28 cellular contexts compared by ENCODE assay signal in genomic region chr13:28954810-28955209, GRCh38.
"Had no signal": no experiment of that assay in that cellular context is flagged by ENCODE, and none has a peak within 500 bp of the region (broad histone marks: within the 10 kb centered on the region; RNA-seq: fewer than 3 reads in every experiment).

No MANE protein-coding gene starts in this region.

- DNase-seq: activated CD4-positive, alpha-beta T cell treated with anti-CD3 and anti-CD28 coated beads for 4 hours; activated CD8-positive, alpha-beta memory T cell treated with anti-CD3 and anti-CD28 coated beads, Interleukin-2, amount 50 U/mL, for 48 hours; activated CD8-positive, alpha-beta T cell treated with anti-CD3 and anti-CD28 coated beads, Interleukin-2, amount 10 ng/mL, durations not matched to agents 7 days and 5 days; activated naive CD4-positive, alpha-beta T cell treated with anti-CD3 and anti-CD28 coated beads, Interleukin-2, amount 50 U/mL, for 16 hours; activated naive CD8-positive, alpha-beta T cell treated with anti-CD3 and anti-CD28 coated beads, Interleukin-2, amount 10 ng/mL, durations not matched to agents 7 days and 5 days; activated T-cell treated with anti-CD3 and anti-CD28 coated beads, Interleukin-2, amount 50 U/mL, for 1 hour; adrenal gland; anterior cingulate cortex; KG1; NCI-H1092; NCI-H1417 treated with DMSO at 0.1 percent for 48 hours; NCI-H1694; NCI-H2029 treated with DMSO at 0.1 percent for 48 hours; NCI-H2171; NCI-H2227 treated with DMSO at 0.1 percent for 48 hours; NCI-H446 treated with DMSO at 0.1 percent for 48 hours; NCI-H524 treated with DMSO at 0.1 percent for 48 hours; NCI-H774; NK-92 treated with Interleukin-12 subunit alpha and Interleukin-12 subunit beta, amount 100 ng/mL, for 24 hours; OCI-M1; RPMI8226; SHP77 had no signal

- H3K36me3 ChIP-seq: adrenal gland, breast epithelium had no signal

- ATAC-seq: activated CD4-positive, CD25-positive, alpha-beta regulatory T cell treated with anti-CD3 and anti-CD28 coated beads, Interleukin-2, amount 50 U/mL, for 24 hours; activated CD8-positive, alpha-beta T cell treated with anti-CD3 and anti-CD28 coated beads, Interleukin-2, amount 10 ng/mL, durations not matched to agents 7 days and 5 days; Panc1 had no signal

- H3K27me3 ChIP-seq: adrenal gland, breast epithelium had no signal

- H3K4me1 ChIP-seq: adrenal gland, breast epithelium had no signal

- H3K9me3 Mint-ChIP-seq: activated naive CD8-positive, alpha-beta T cell treated with anti-CD3 and anti-CD28 coated beads, Interleukin-2, amount 10 ng/mL, durations not matched to agents 7 days and 5 days; central memory CD8-positive, alpha-beta T cell; T-helper 1 cell treated with Interleukin-12 subunit alpha and Interleukin-12 subunit beta and Interleukin-4 antibody, amounts not matched to agents 30 μg/mL and 1 μg/mL, for 36 hours had no signal

- H3K9me3 ChIP-seq: adrenal gland had no signal

- H3K27me3 Mint-ChIP-seq: activated naive CD8-positive, alpha-beta T cell treated with anti-CD3 and anti-CD28 coated beads, Interleukin-2, amount 10 ng/mL, durations not matched to agents 7 days and 5 days; central memory CD8-positive, alpha-beta T cell had no signal

- H3K4me3 Mint-ChIP-seq: activated CD8-positive, alpha-beta T cell treated with anti-CD3 and anti-CD28 coated beads, Interleukin-2, amount 10 ng/mL, durations not matched to agents 7 days and 5 days; activated naive CD8-positive, alpha-beta T cell treated with anti-CD3 and anti-CD28 coated beads, Interleukin-2, amount 10 ng/mL, durations not matched to agents 7 days and 5 days; central memory CD8-positive, alpha-beta T cell; IgD-negative memory B cell; T-helper 1 cell treated with Interleukin-12 subunit alpha and Interleukin-12 subunit beta and Interleukin-4 antibody, amounts not matched to agents 30 μg/mL and 1 μg/mL, for 36 hours had no signal

- H3K4me1 Mint-ChIP-seq: activated naive CD8-positive, alpha-beta T cell treated with anti-CD3 and anti-CD28 coated beads, Interleukin-2, amount 10 ng/mL, durations not matched to agents 7 days and 5 days; central memory CD8-positive, alpha-beta T cell had no signal

- H3K36me3 Mint-ChIP-seq: activated naive CD8-positive, alpha-beta T cell treated with anti-CD3 and anti-CD28 coated beads, Interleukin-2, amount 10 ng/mL, durations not matched to agents 7 days and 5 days; IgD-negative memory B cell had no signal

- H3K27ac Mint-ChIP-seq: activated CD8-positive, alpha-beta T cell treated with anti-CD3 and anti-CD28 coated beads, Interleukin-2, amount 10 ng/mL, durations not matched to agents 7 days and 5 days; activated naive CD8-positive, alpha-beta T cell treated with anti-CD3 and anti-CD28 coated beads, Interleukin-2, amount 10 ng/mL, durations not matched to agents 7 days and 5 days; IgD-negative memory B cell; T-helper 1 cell treated with Interleukin-12 subunit alpha and Interleukin-12 subunit beta and Interleukin-4 antibody, amounts not matched to agents 30 μg/mL and 1 μg/mL, for 36 hours had no signal

- H3K27ac ChIP-seq: adrenal gland, breast epithelium had no signal

- H3K4me3 ChIP-seq: adrenal gland, breast epithelium had no signal
